Comparison of ENCODE assay signal across 27 cellular contexts in the genomic region with DNA sequence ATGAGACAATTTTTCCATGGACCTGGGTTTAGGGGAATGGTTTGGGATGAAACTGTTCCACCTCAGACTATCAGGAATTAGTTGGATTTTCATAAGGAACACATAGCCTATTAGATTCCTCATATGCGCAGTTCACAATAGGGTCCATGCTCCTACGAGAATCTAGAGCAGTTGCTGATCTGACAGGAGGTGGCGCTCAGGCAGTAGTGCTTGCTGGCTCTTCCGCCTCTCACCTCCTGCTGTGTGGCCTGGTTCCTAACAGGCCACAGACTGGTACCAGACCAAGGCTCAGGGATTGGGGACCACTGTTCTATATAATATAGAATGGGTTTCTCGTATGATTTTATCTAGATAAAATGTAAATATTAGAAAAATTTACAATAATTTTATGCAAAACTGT.
A peak's percentile ranks its signal among the peaks of the same experiment; 100 is the strongest.
DNase-seq lines count a peak whose midpoint lies in the region; ATAC-seq, FAIRE-seq and TF ChIP-seq lines count a peak whose summit lies in the region.
"Had no signal": no experiment of that assay in that cellular context is flagged by ENCODE, and none has a peak within 500 bp of the region (broad histone marks: within the 10 kb centered on the region; RNA-seq: fewer than 3 reads in every experiment).

No MANE protein-coding gene starts in this region.

- no peak overlapping the region for H3K4me2 ChIP-seq in HepG2 (ENCODE audit: low read depth, low read length)
- H3K4me2 ChIP-seq: hepatocyte had no signal

- WGBS in HepG2 (ENCODE audit: low lambda C conversion rate): 23% methylated on average over 5 of the region's 5 CpGs

- TF ChIP-seq EP300 in HepG2 (IDR thresholded peaks at IDR 0.05; ENCODE audit: low read depth in 2 of 2, low read length in 2 of 2) (no peak), HepG2 (CRISPR knock-in tag; IDR thresholded peaks at IDR 0.05; ENCODE audit: borderline replicate concordance) (no peak)

- TF ChIP-seq CTCF in LNCaP clone FGC (IDR thresholded peaks at IDR 0.05; ENCODE audit: control insufficient read depth, extremely low read depth, insufficient read depth) (peak; percentile 45), choroid plexus epithelial cell (conservative IDR thresholded peaks at IDR 0.05; ENCODE audit: low read depth, low read length) (peak; percentile 13), HepG2 (CRISPR knock-in tag; IDR thresholded peaks at IDR 0.05) (peak; percentile 79)

- no peak overlapping the region for H3K27ac ChIP-seq in HepG2 (ENCODE audit: extremely low read length, insufficient read depth, low read length)
- H3K27ac ChIP-seq: foreskin keratinocyte, hepatocyte, suprapubic skin had no signal

- TF ChIP-seq POLR2A in HepG2 (IDR thresholded peaks at IDR 0.05; ENCODE audit: insufficient read depth in 1 of 2, low read depth in 2 of 2, low read length in 2 of 2): no peak

- POLR2A ChIA-PET in HepG2 (lab: Yijun Ruan, JAX): no interaction called here

- H3K36me3 ChIP-seq in HepG2 (replicated peaks in 1 of 2; ENCODE audit: control insufficient read depth in 1 of 2, insufficient read depth in 2 of 2, low read length in 2 of 2): no peaks in the 10 kb centered on the region
- H3K36me3 ChIP-seq: suprapubic skin had no signal

- intact Hi-C loops in HepG2 (cut with micrococcal nuclease; ENCODE audit: unreplicated experiment): loop anchor here (1.0 to 2.0 kb wide), 5 partner anchors 140 to 278 kb away; no protein-coding TSS in a partner anchor

- in situ Hi-C loops in HepG2 (cut with HindIII; ENCODE audit: extremely low pct_ligation_motif_present, low pct_unique_long_range_greater_than_20kb): loop anchor here (10.0 kb wide), 1 partner anchor 140 kb away; no protein-coding TSS in a partner anchor

- peak; percentile 31; the same call in 1 of the 2 replicates for TF ChIP-seq RAD21 in HepG2 (CRISPR knock-in tag; IDR thresholded peaks at IDR 0.05)

- DNase-seq in ELF-1 (ENCODE audit: low read depth, low spot score) (peak; percentile 39), LNCaP clone FGC (ENCODE audit: low read depth) (no peak), choroid plexus epithelial cell (ENCODE audit: low read depth) (no peak), HepG2 (ENCODE audit: low spot score) (peak; percentile 54), KG1 (lab: John Stamatoyannopoulos, UW) (no peak), HuH-7 (ENCODE audit: low spot score) (no peak), SKM-1 (lab: John Stamatoyannopoulos, UW; ENCODE audit: unreplicated experiment) (no peak)
- DNase-seq: activated CD4-positive, alpha-beta T cell treated with anti-CD3 and anti-CD28 coated beads, Interleukin-2, amount 10 ng/mL, durations not matched to agents 24 days and 14 days; activated CD8-positive, alpha-beta memory T cell treated with anti-CD3 and anti-CD28 coated beads, Interleukin-2, amount 10 ng/mL, durations not matched to agents 7 days and 5 days; activated naive CD4-positive, alpha-beta T cell treated with anti-CD3 and anti-CD28 coated beads, Interleukin-2, amount 50 U/mL, for 16 hours; aorta; CD8-positive, alpha-beta T cell; central memory CD4-positive, alpha-beta T cell; DMS79 treated with DMSO at 0.1 percent for 48 hours; foreskin keratinocyte; GOT3; MM.1S; NCI-H1436 treated with DMSO at 0.1 percent for 48 hours; OCI-M1; Right ventricle myocardium superior; stimulated activated CD4-positive, alpha-beta T cell treated with anti-CD3 and anti-CD28 coated beads, Interleukin-1b, Interleukin-23, amount 100 ng/mL, for 48 hours; T-helper 1 cell had no signal

- peaks cover 2% of the 10 kb centered on the region; the same call in 1 of the 2 replicates for H3K9me3 ChIP-seq in HepG2 (ENCODE audit: low read length)
- H3K9me3 ChIP-seq: suprapubic skin had no signal

- peaks cover 14% of the 10 kb centered on the region; the same call in 1 of the 2 replicates for H3K4me1 ChIP-seq in HepG2 (ENCODE audit: insufficient read depth, low read length)
- H3K4me1 ChIP-seq: foreskin keratinocyte, suprapubic skin had no signal

- no peak overlapping the region for H3K9ac ChIP-seq in HepG2 (ENCODE audit: insufficient read depth, low read depth, low read length)

- no peaks in the 10 kb centered on the region for H4K20me1 ChIP-seq in HepG2 (ENCODE audit: insufficient read depth, low read length)

- ATAC-seq in HepG2: peak; percentile 100
- ATAC-seq: activated CD8-positive, alpha-beta memory T cell treated with anti-CD3 and anti-CD28 coated beads, Interleukin-2, amount 10 ng/mL, durations not matched to agents 7 days and 5 days; CD8-positive, alpha-beta T cell; foreskin keratinocyte had no signal

- no peak overlapping the region for H2AFZ ChIP-seq in HepG2 (ENCODE audit: low read length)
- H2AFZ ChIP-seq: hepatocyte had no signal

- BruUV-seq in HepG2 (replicated peaks; lab: Mats Ljungman, UMichigan): no TSS peak

- no peaks in the 10 kb centered on the region; a peak in 1 of 5 replicates for H3K27me3 ChIP-seq in HepG2 (ENCODE audit: control insufficient read depth in 1 of 2, insufficient read depth in 2 of 2, low read length in 2 of 2)
- H3K27me3 ChIP-seq: foreskin keratinocyte, hepatocyte, suprapubic skin had no signal

- CTCF ChIA-PET in HepG2 (lab: Yijun Ruan, JAX; ENCODE audit: low intra/inter-chr PET ratio, low total read pairs): interaction anchor here (0.7 to 1.8 kb wide), 2 partner anchors 140 to 141 kb away, joined by 3 to 8 read pairs; no protein-coding TSS in a partner anchor

- FAIRE-seq in HepG2 (lab: Jason Lieb, UNC): no peak
- FAIRE-seq: GM19239, urothelium cell line had no signal

- no peaks in the 10 kb centered on the region for H3K79me2 ChIP-seq in HepG2 (ENCODE audit: insufficient read depth, low read length)
- H3K79me2 ChIP-seq: hepatocyte had no signal

- no peak overlapping the region for H3K4me3 ChIP-seq in LNCaP clone FGC (ENCODE audit: low read depth, low read length)
- H3K4me3 ChIP-seq in choroid plexus epithelial cell (ENCODE audit: low read depth, low read length): no peak overlapping the region
- no peak overlapping the region for H3K4me3 ChIP-seq in HepG2 (replicated peaks in 1 of 3; ENCODE audit: insufficient read depth in 1 of 3, low read depth in 2 of 3, low read length in 3 of 3)
- H3K4me3 ChIP-seq: hepatocyte, lung, suprapubic skin had no signal

TF ChIP-seq in HepG2, 621 proteins besides CTCF, POLR2A, EP300 and RAD21 (continues in another document):
- TF ChIP-seq, protein P1, sequence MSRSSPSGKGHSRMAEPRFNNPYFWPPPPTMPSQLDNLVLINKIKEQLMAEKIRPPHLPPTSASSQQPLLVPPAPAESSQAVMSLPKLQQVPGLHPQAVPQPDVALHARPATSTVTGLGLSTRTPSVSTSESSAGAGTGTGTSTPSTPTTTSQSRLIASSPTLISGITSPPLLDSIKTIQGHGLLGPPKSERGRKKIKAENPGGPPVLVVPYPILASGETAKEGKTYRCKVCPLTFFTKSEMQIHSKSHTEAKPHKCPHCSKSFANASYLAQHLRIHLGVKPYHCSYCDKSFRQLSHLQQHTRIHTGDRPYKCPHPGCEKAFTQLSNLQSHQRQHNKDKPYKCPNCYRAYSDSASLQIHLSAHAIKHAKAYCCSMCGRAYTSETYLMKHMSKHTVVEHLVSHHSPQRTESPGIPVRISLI (CRISPR knock-in tag; IDR thresholded peaks at IDR 0.05; ENCODE audit: borderline replicate concordance): no peak
- TF ChIP-seq NR2F2 (IDR thresholded peaks at IDR 0.05; ENCODE audit: borderline replicate concordance, low read depth) (no peak), ZNF24 (IDR thresholded peaks at IDR 0.05) (no peak), ZNF713 (CRISPR knock-in tag; IDR thresholded peaks at IDR 0.05) (no peak), ZNF83 (CRISPR knock-in tag; IDR thresholded peaks at IDR 0.05; ENCODE audit: borderline replicate concordance) (no peak), ZFX (CRISPR knock-in tag; IDR thresholded peaks at IDR 0.05; ENCODE audit: low read depth) (peak; percentile 55; the same call in 1 of the 2 replicates), JUN (CRISPR knock-in tag; IDR thresholded peaks at IDR 0.05) (no peak)
- TF ChIP-seq, protein P2, sequence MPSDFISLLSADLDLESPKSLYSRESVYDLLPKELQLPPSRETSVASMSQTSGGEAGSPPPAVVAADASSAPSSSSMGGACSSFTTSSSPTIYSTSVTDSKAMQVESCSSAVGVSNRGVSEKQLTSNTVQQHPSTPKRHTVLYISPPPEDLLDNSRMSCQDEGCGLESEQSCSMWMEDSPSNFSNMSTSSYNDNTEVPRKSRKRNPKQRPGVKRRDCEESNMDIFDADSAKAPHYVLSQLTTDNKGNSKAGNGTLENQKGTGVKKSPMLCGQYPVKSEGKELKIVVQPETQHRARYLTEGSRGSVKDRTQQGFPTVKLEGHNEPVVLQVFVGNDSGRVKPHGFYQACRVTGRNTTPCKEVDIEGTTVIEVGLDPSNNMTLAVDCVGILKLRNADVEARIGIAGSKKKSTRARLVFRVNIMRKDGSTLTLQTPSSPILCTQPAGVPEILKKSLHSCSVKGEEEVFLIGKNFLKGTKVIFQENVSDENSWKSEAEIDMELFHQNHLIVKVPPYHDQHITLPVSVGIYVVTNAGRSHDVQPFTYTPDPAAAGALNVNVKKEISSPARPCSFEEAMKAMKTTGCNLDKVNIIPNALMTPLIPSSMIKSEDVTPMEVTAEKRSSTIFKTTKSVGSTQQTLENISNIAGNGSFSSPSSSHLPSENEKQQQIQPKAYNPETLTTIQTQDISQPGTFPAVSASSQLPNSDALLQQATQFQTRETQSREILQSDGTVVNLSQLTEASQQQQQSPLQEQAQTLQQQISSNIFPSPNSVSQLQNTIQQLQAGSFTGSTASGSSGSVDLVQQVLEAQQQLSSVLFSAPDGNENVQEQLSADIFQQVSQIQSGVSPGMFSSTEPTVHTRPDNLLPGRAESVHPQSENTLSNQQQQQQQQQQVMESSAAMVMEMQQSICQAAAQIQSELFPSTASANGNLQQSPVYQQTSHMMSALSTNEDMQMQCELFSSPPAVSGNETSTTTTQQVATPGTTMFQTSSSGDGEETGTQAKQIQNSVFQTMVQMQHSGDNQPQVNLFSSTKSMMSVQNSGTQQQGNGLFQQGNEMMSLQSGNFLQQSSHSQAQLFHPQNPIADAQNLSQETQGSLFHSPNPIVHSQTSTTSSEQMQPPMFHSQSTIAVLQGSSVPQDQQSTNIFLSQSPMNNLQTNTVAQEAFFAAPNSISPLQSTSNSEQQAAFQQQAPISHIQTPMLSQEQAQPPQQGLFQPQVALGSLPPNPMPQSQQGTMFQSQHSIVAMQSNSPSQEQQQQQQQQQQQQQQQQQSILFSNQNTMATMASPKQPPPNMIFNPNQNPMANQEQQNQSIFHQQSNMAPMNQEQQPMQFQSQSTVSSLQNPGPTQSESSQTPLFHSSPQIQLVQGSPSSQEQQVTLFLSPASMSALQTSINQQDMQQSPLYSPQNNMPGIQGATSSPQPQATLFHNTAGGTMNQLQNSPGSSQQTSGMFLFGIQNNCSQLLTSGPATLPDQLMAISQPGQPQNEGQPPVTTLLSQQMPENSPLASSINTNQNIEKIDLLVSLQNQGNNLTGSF (CRISPR knock-in tag; IDR thresholded peaks at IDR 0.05): no peak

Comparison
In these comparisons a context has a peak if more than half of its experiments do, and no peak if none do; other contexts are left out.
1. DNase-seq: peak in ELF-1 (single experiment) and HepG2 (single experiment); none in LNCaP clone FGC (single experiment), choroid plexus epithelial cell (single experiment), KG1 (single experiment), HuH-7 (single experiment) and SKM-1 (single experiment).
2. CTCF ChIP-seq: peak in every context shown above with its lines; median percentile 79 in HepG2; 45 in LNCaP clone FGC; 13 in choroid plexus epithelial cell.